ENCODE assay signal across 26 cellular contexts in genomic region chr2:209644842-209645241, GRCh38.
"Had no signal": no experiment of that assay in that cellular context is flagged by ENCODE, and none has a peak within 500 bp of the region (broad histone marks: within the 10 kb centered on the region; RNA-seq: fewer than 3 reads in every experiment).

No MANE protein-coding gene starts in this region.

- H3K4me3 ChIP-seq: psoas muscle, right lobe of liver, sigmoid colon, stomach, thoracic aorta, thyroid gland, tibial nerve, upper lobe of right lung, uterus had no signal

- H3K36me3 ChIP-seq: neutrophil, right lobe of liver, sigmoid colon, stomach, thoracic aorta, thyroid gland, tibial nerve, upper lobe of right lung, uterus had no signal

- H3K27me3 ChIP-seq: neutrophil, right lobe of liver, sigmoid colon, stomach, thyroid gland, tibial nerve, upper lobe of right lung, uterus had no signal

- H3K4me1 ChIP-seq: parathyroid adenoma, psoas muscle, right lobe of liver, sigmoid colon, stomach, thyroid gland, upper lobe of right lung, uterus had no signal

- FAIRE-seq: small intestine had no signal

- H3K9me3 ChIP-seq: neutrophil, psoas muscle, right lobe of liver, sigmoid colon, stomach, thoracic aorta, thyroid gland, tibial nerve, upper lobe of right lung, uterus had no signal

- DNase-seq: naive thymus-derived CD8-positive, alpha-beta T cell; nephron progenitor cell; nucleus accumbens; posterior cingulate gyrus; psoas muscle; right cardiac atrium; right lobe of liver; sigmoid colon; small intestine; stimulated activated CD4-positive, alpha-beta T cell treated with anti-CD3 and anti-CD28 coated beads, Interleukin-15, amount 100 ng/mL, for 24 hours; stimulated activated CD4-positive, alpha-beta T cell treated with anti-CD3 and anti-CD28 coated beads, Interleukin-2, amount 100 ng/mL, for 24 hours; stimulated activated CD4-positive, alpha-beta T cell treated with anti-CD3 and anti-CD28 coated beads, Interleukin-2, amount 100 ng/mL, for 48 hours; stimulated activated CD4-positive, alpha-beta T cell treated with anti-CD3 and anti-CD28 coated beads, Interleukin-4, amount 100 ng/mL, for 24 hours; stimulated activated naive B cell treated with anti-CD40 and anti-IgM and Interleukin-4, amounts not matched to agents 10 μg/mL and 1 μg/mL and 100 μg/mL, for 72 hours; stimulated activated naive CD4-positive, alpha-beta T cell treated with Interleukin-2 at 50 U/mL for 16 hours; stomach; thyroid gland; trophoblast cell; upper lobe of right lung; uterus had no signal

- H3K27ac ChIP-seq: neutrophil, parathyroid adenoma, psoas muscle, right lobe of liver, sigmoid colon, stomach, thoracic aorta, thyroid gland, tibial nerve, upper lobe of right lung, uterus had no signal

- ATAC-seq: naive thymus-derived CD8-positive, alpha-beta T cell; natural killer cell treated with Interleukin-12 subunit alpha and Interleukin-12 subunit beta and Interleukin-15 and Interleukin-18, amount 100 ng/mL, for 72 hours; psoas muscle; right cardiac atrium; right lobe of liver; stimulated activated effector memory CD8-positive, alpha-beta T cell treated with anti-CD3 and anti-CD28 coated beads, Interleukin-12 subunit alpha, Interleukin-12 subunit beta, amount 100 ng/mL, for 72 hours; stimulated activated naive B cell treated with anti-CD40 and anti-IgM and Interleukin-4, amounts not matched to agents 10 μg/mL and 1 μg/mL and 100 μg/mL, for 72 hours; upper lobe of right lung had no signal
